ENCODE assay signal across 27 cellular contexts in genomic region chr10:36443233-36443632, GRCh38.
DNase-seq lines count a peak whose midpoint lies in the region; ATAC-seq, FAIRE-seq and TF ChIP-seq lines count a peak whose summit lies in the region.
"Had no signal": no experiment of that assay in that cellular context is flagged by ENCODE, and none has a peak within 500 bp of the region (broad histone marks: within the 10 kb centered on the region; RNA-seq: fewer than 3 reads in every experiment).

No MANE protein-coding gene starts in this region.

- no peak for DNase-seq in MCF 10A (ENCODE audit: unreplicated experiment)
- DNase-seq in breast epithelium (ENCODE audit: low spot score in 2 of 2), result no peak
- peak; percentile 62 for DNase-seq in PC-3
- peak; percentile 16 for DNase-seq in amniotic stem cell (lab: John Stamatoyannopoulos, UW)
- no peak for DNase-seq in keratinocyte (ENCODE audit: low read depth, low spot score)
- DNase-seq in T-helper 17 cell, result no peak
- no peak for DNase-seq in prostate gland (ENCODE audit: low spot score)
- DNase-seq: ACHN; BE2C; C1 segment of cervical spinal cord; CD4-positive, alpha-beta memory T cell; CD4-positive, CD25-positive, alpha-beta regulatory T cell; CD8-positive, alpha-beta memory T cell; COR-L47; DMS 273 treated with DMSO at 0.1 percent for 48 hours; DMS153; DMS53; DMS79 treated with DMSO at 0.1 percent for 48 hours; GF-D8 had no signal

- H3K27ac ChIP-seq in breast epithelium (no peak overlapping the region), PC-3 (ENCODE audit: low read length) (no peak overlapping the region), keratinocyte (ENCODE audit: control insufficient read depth, insufficient read depth, low read length) (no peak overlapping the region), prostate gland (no peak overlapping the region)
- H3K27ac ChIP-seq: 22Rv1, BLaER1 had no signal

- H3F3A ChIP-seq in PC-3 (ENCODE audit: low read length, unreplicated experiment), result no peaks in the 10 kb centered on the region

- H3K27me3 ChIP-seq in breast epithelium (no peaks in the 10 kb centered on the region), PC-3 (ENCODE audit: low read length) (no peaks in the 10 kb centered on the region), keratinocyte (ENCODE audit: control insufficient read depth, extremely low read depth, insufficient read depth, low read length) (no peaks in the 10 kb centered on the region), prostate gland (replicated peaks; ENCODE audit: insufficient read depth) (no peaks in the 10 kb centered on the region)
- H3K27me3 ChIP-seq: BE2C, BLaER1 had no signal

- H4K20me1 ChIP-seq in PC-3 (ENCODE audit: low read length) (no peaks in the 10 kb centered on the region), keratinocyte (ENCODE audit: control insufficient read depth, extremely low read depth, insufficient read depth, low read length) (no peaks in the 10 kb centered on the region)
- H4K20me1 ChIP-seq: BLaER1 had no signal

- TF ChIP-seq POLR2A in breast epithelium (IDR thresholded peaks at IDR 0.05), result no peak
- no peak for TF ChIP-seq POLR2A in prostate gland (IDR thresholded peaks at IDR 0.05)

- CTCF ChIA-PET in MCF 10A (lab: Yijun Ruan, JAX), result interaction anchor here (0.6 kb wide), 2 partner anchors 49 to 294 kb away, joined by 3 read pairs; no protein-coding TSS in a partner anchor
- CTCF ChIA-PET in PC-3 (lab: Charles Lee), result no interaction called here

- peak; percentile 81 for ATAC-seq in PC-3
- no peak for ATAC-seq in T-helper 17 cell
- ATAC-seq in HG02938 (IDR thresholded peaks at IDR 0.05; ENCODE audit: unreplicated experiment), result no peak
- ATAC-seq: GM12878 had no signal

- FAIRE-seq in keratinocyte (lab: Jason Lieb, UNC), result no peak
- FAIRE-seq: G401.6, GM12878, GM12892, GM18507 had no signal

- H3K4me2 ChIP-seq in PC-3 (ENCODE audit: low read length), result peak overlapping the region; percentile 3
- peak overlapping the region; percentile 16 for H3K4me2 ChIP-seq in keratinocyte (ENCODE audit: control insufficient read depth, extremely low read depth, insufficient read depth, low read depth, low read length)
- H3K4me2 ChIP-seq: BLaER1 had no signal

- POLR2A ChIA-PET in MCF 10A (lab: Yijun Ruan, JAX), result interaction anchor here (0.6 kb wide), 1 partner anchor 30 kb away, joined by 3 read pairs; no protein-coding TSS in a partner anchor
- POLR2A ChIA-PET in PC-3 (lab: Charles Lee; ENCODE audit: unreplicated experiment), result interaction anchor here (0.6 kb wide), 1 partner anchor 1651 kb away, joined by 3 read pairs; no protein-coding TSS in a partner anchor

- H3K4me1 Mint-ChIP-seq in MCF 10A (ENCODE audit: insufficient read depth, unreplicated experiment) (peaks cover 6% of the 10 kb centered on the region), T-helper 17 cell (no peaks in the 10 kb centered on the region)
- H3K4me1 Mint-ChIP-seq: CD14-positive monocyte; CD4-positive, alpha-beta memory T cell; CD4-positive, CD25-positive, alpha-beta regulatory T cell; CD8-positive, alpha-beta memory T cell had no signal

- H3K4me1 ChIP-seq in breast epithelium, result no peaks in the 10 kb centered on the region
- peaks cover 16% of the 10 kb centered on the region for H3K4me1 ChIP-seq in PC-3 (ENCODE audit: insufficient read depth, low read length)
- peaks cover 24% of the 10 kb centered on the region for H3K4me1 ChIP-seq in keratinocyte (ENCODE audit: control insufficient read depth, extremely low read depth, insufficient read depth, low read length)
- H3K4me1 ChIP-seq in prostate gland (replicated peaks), result no peaks in the 10 kb centered on the region
- H3K4me1 ChIP-seq: BE2C, BLaER1 had no signal

- no peaks in the 10 kb centered on the region for H3K9me1 ChIP-seq in keratinocyte (ENCODE audit: control insufficient read depth, extremely low read depth, insufficient read depth, low read length)

- H3K4me3 Mint-ChIP-seq in MCF 10A (ENCODE audit: unreplicated experiment) (no peak overlapping the region), T-helper 17 cell (no peak overlapping the region)
- H3K4me3 Mint-ChIP-seq: CD14-positive monocyte; CD4-positive, alpha-beta memory T cell; CD4-positive, CD25-positive, alpha-beta regulatory T cell; CD8-positive, alpha-beta memory T cell had no signal

- H3K79me2 ChIP-seq in PC-3 (ENCODE audit: low read length) (no peaks in the 10 kb centered on the region), keratinocyte (ENCODE audit: control insufficient read depth, insufficient read depth, low read length) (no peaks in the 10 kb centered on the region)

- H3K9ac ChIP-seq in PC-3 (ENCODE audit: low read length), result no peak overlapping the region
- H3K9ac ChIP-seq in keratinocyte (ENCODE audit: control insufficient read depth, extremely low read depth, insufficient read depth, low read length), result no peak overlapping the region
- H3K9ac ChIP-seq: BLaER1 had no signal

- H3K36me3 Mint-ChIP-seq in MCF 10A (ENCODE audit: insufficient read depth, unreplicated experiment) (no peaks in the 10 kb centered on the region), T-helper 17 cell (ENCODE audit: low read depth) (no peaks in the 10 kb centered on the region)
- H3K36me3 Mint-ChIP-seq: CD14-positive monocyte; CD4-positive, alpha-beta memory T cell; CD4-positive, CD25-positive, alpha-beta regulatory T cell; CD8-positive, alpha-beta memory T cell had no signal

- dilution Hi-C loops in keratinocyte (cut with MboI; ENCODE audit: extremely low pct_ligation_motif_present, low sequenced_read_pairs), result no loop called here

- H3K9me3 Mint-ChIP-seq in MCF 10A (ENCODE audit: unreplicated experiment), result no peaks in the 10 kb centered on the region

- H2AFZ ChIP-seq in PC-3 (ENCODE audit: low read length) (0 out of 2 replicates have a peak overlapping the region, but pooled peaks have one; percentile 1), keratinocyte (ENCODE audit: control insufficient read depth, low read length) (no peak overlapping the region)

- no peaks in the 10 kb centered on the region for H3K9me2 ChIP-seq in PC-3 (replicated peaks; ENCODE audit: low read length)

- BruUV-seq in MCF 10A (replicated peaks; lab: Mats Ljungman, UMichigan) (no TSS peak), PC-3 (replicated peaks; lab: Mats Ljungman, UMichigan) (no TSS peak)

- intact Hi-C loops in MCF 10A (cut with micrococcal nuclease) (no loop called here), breast epithelium (cut with DNase I; ENCODE audit: low total_unique reads) (no loop called here), PC-3 (cut with micrococcal nuclease) (no loop called here), prostate gland (cut with DNase I) (no loop called here)

- no peak overlapping the region for H3K4me3 ChIP-seq in breast epithelium
- no peak overlapping the region for H3K4me3 ChIP-seq in PC-3 (ENCODE audit: low read length)
- H3K4me3 ChIP-seq in keratinocyte (ENCODE audit: control insufficient read depth in 2 of 3, extremely low read depth in 1 of 3, insufficient read depth in 2 of 3, low read depth in 1 of 3, low read length in 3 of 3), result no peak overlapping the region
- H3K4me3 ChIP-seq in prostate gland, result no peak overlapping the region
- H3K4me3 ChIP-seq: BLaER1, GM12878 had no signal

- no peak for TF ChIP-seq CTCF in MCF 10A (IDR thresholded peaks at IDR 0.05; ENCODE audit: unreplicated experiment)
- no peak for TF ChIP-seq CTCF in breast epithelium (IDR thresholded peaks at IDR 0.05)
- TF ChIP-seq CTCF in PC-3 (conservative IDR thresholded peaks at IDR 0.05; ENCODE audit: low read depth, low read length), result no peak
- TF ChIP-seq CTCF in keratinocyte (optimal IDR thresholded peaks at IDR 0.05 in 1 of 3, IDR thresholded peaks at IDR 0.05 in 1 of 3, conservative IDR thresholded peaks at IDR 0.05 in 1 of 3; ENCODE audit: extremely low read depth in 1 of 3, insufficient read depth in 2 of 3, low read length in 3 of 3), result no peak
- no peak for TF ChIP-seq CTCF in prostate gland (IDR thresholded peaks at IDR 0.05)

- H3K9me3 ChIP-seq in breast epithelium (no peaks in the 10 kb centered on the region), PC-3 (ENCODE audit: low read length) (no peaks in the 10 kb centered on the region), keratinocyte (ENCODE audit: control insufficient read depth, low read depth, low read length) (no peaks in the 10 kb centered on the region), T-helper 17 cell (ENCODE audit: control insufficient read depth, low read length, poor library complexity, severe bottlenecking) (no peaks in the 10 kb centered on the region), prostate gland (no peaks in the 10 kb centered on the region)
- H3K9me3 ChIP-seq: BE2C, BLaER1 had no signal

- H3K27me3 Mint-ChIP-seq in MCF 10A (ENCODE audit: insufficient read depth, unreplicated experiment) (no peaks in the 10 kb centered on the region), T-helper 17 cell (no peaks in the 10 kb centered on the region)
- H3K27me3 Mint-ChIP-seq: CD4-positive, alpha-beta memory T cell; CD8-positive, alpha-beta memory T cell had no signal

- peak overlapping the region; percentile 44 for H3K27ac Mint-ChIP-seq in MCF 10A (ENCODE audit: low read depth, unreplicated experiment)
- no peak overlapping the region for H3K27ac Mint-ChIP-seq in T-helper 17 cell
- H3K27ac Mint-ChIP-seq: CD14-positive monocyte; CD4-positive, alpha-beta memory T cell; CD4-positive, CD25-positive, alpha-beta regulatory T cell; CD8-positive, alpha-beta memory T cell had no signal

- no peaks in the 10 kb centered on the region for H3K36me3 ChIP-seq in breast epithelium
- no peaks in the 10 kb centered on the region for H3K36me3 ChIP-seq in PC-3 (ENCODE audit: low read depth, low read length)
- H3K36me3 ChIP-seq in keratinocyte (ENCODE audit: control insufficient read depth in 2 of 2, extremely low read depth in 1 of 2, insufficient read depth in 2 of 2, low read length in 2 of 2), result no peaks in the 10 kb centered on the region
- H3K36me3 ChIP-seq in prostate gland, result no peaks in the 10 kb centered on the region
- H3K36me3 ChIP-seq: BE2C, BLaER1 had no signal

Comparison
In these comparisons a context has a peak if more than half of its experiments do, and no peak if none do; other contexts are left out.
1. DNase-seq: peak in PC-3 (single experiment) and amniotic stem cell (single experiment); none in MCF 10A (single experiment), breast epithelium (0 of 2), keratinocyte (single experiment), T-helper 17 cell (0 of 3) and prostate gland (single experiment).